In the genomic region with DNA sequence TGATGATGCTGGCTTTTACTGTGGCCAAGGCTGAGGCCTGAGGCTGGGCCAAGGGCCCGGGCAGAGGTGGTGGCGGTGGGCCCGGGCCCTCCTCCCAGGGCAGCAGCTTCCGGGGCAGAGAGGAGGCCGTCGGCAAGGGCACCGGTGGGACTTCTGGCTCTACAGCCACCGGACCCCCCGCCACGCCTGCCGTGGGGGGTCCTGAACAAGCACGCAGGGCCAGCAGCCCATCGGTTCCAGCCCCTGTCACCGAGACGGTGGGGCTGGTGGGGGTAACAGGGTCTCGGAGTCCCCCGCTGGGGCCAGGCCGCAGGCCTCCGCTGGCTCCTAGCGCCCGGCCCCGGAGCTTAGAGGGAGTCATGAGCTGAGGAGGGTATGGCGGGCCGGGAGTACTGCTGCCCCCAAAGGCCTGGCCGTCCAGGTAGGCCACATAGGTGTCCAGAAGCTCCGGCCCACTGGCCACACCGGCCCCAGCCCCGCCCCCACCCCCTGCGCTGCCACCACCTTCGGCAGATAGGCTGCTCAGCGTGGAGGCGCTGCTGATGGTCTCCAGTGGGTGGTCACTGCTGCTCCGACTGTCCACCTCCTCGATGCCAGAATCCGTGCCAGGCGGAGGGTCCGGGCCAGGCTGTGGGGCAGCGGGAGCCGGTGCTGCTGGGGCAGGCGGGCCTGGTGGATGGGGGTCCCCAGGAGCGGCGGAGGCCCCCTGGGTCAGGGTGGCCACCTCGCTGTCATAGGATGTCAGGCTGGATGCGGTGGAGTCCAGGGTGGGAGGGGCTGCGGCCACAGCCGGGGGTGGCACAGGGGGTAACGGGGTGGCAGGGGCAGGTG, we compare ENCODE assay signal across 27 cellular contexts. TPM values are rescaled to one million over a fixed set of nuclear protein-coding genes. Genes with fewer than 3 reads are reported as not detected.
"Had no signal": no experiment of that assay in that cellular context is flagged by ENCODE, and none has a peak within 500 bp of the region (broad histone marks: within the 10 kb centered on the region; RNA-seq: fewer than 3 reads in every experiment).

No MANE protein-coding gene starts in this region.

- H3K27ac ChIP-seq: brain microvascular endothelial cell, heart right ventricle, ovary, testis, transverse colon had no signal

- FAIRE-seq: astrocyte, endothelial cell of umbilical vein, islet of Langerhans had no signal

- H3K4me3 Mint-ChIP-seq: activated CD4-positive, alpha-beta memory T cell treated with anti-CD3 and anti-CD28 coated beads, Interleukin-2, amount 10 ng/mL, durations not matched to agents 7 days and 5 days; activated CD4-positive, alpha-beta T cell treated with anti-CD3 and anti-CD28 coated beads, Interleukin-2, amount 10 ng/mL, durations not matched to agents 7 days and 5 days; activated T-cell treated with anti-CD3 and anti-CD28 coated beads, Interleukin-2, amount 50 U/mL, for 4 hours; mesothelial cell of epicardium; nephron progenitor cell had no signal

- H3K36me3 ChIP-seq: brain microvascular endothelial cell, heart right ventricle, ovary, transverse colon had no signal

- H3K9me3 ChIP-seq: heart right ventricle, ovary, testis, transverse colon had no signal

- DNase-seq: activated CD4-positive, alpha-beta memory T cell treated with anti-CD3 and anti-CD28 coated beads, Interleukin-2, amount 10 ng/mL, durations not matched to agents 7 days and 5 days; activated CD4-positive, alpha-beta T cell treated with anti-CD3 and anti-CD28 coated beads for 1 hour; activated CD4-positive, alpha-beta T cell treated with anti-CD3 and anti-CD28 coated beads, Interleukin-2, amount 10 ng/mL, durations not matched to agents 7 days and 5 days; activated CD8-positive, alpha-beta memory T cell treated with anti-CD3 and anti-CD28 coated beads, Interleukin-2, amount 50 U/mL, for 48 hours; activated naive CD4-positive, alpha-beta T cell; activated T-cell treated with anti-CD3 and anti-CD28 coated beads, Interleukin-2, amount 50 U/mL, for 4 hours; brain microvascular endothelial cell; foreskin fibroblast; heart right ventricle; naive B cell; ovary; stimulated activated CD4-positive, alpha-beta T cell treated with anti-CD3 and anti-CD28 coated beads, Interleukin-15, amount 100 ng/mL, for 24 hours; stimulated activated CD4-positive, alpha-beta T cell treated with anti-CD3 and anti-CD28 coated beads, Interleukin-2, amount 100 ng/mL, for 24 hours; stimulated activated naive CD8-positive, alpha-beta T cell treated with anti-CD3 and anti-CD28 coated beads, Interleukin-15, Interleukin-2, amounts not matched to agents 100 U/mL and 50 U/mL, for 24 hours; T-helper 2 cell; testis; transverse colon had no signal

- ATAC-seq: activated naive CD4-positive, alpha-beta T cell treated with anti-CD3 and anti-CD28 coated beads, Interleukin-2, amount 50 U/mL, for 72 hours; activated T-cell treated with anti-CD3 and anti-CD28 coated beads, Interleukin-2, amount 50 U/mL, for 4 hours; stimulated activated naive CD8-positive, alpha-beta T cell treated with anti-CD3 and anti-CD28 coated beads, Interleukin-15, Interleukin-2, amounts not matched to agents 100 U/mL and 50 U/mL, for 24 hours had no signal

- H3K4me3 ChIP-seq: ovary, transverse colon had no signal

- H3K27ac Mint-ChIP-seq: activated CD4-positive, alpha-beta memory T cell treated with anti-CD3 and anti-CD28 coated beads, Interleukin-2, amount 10 ng/mL, durations not matched to agents 7 days and 5 days; activated CD4-positive, alpha-beta T cell treated with anti-CD3 and anti-CD28 coated beads, Interleukin-2, amount 10 ng/mL, durations not matched to agents 7 days and 5 days; activated naive CD4-positive, alpha-beta T cell treated with anti-CD3 and anti-CD28 coated beads, Interleukin-2, amount 50 U/mL, for 72 hours; mesothelial cell of epicardium; naive B cell; nephron progenitor cell; progenitor cell of endocrine pancreas had no signal

- H3K27me3 ChIP-seq: ovary, testis had no signal

- H3K4me1 Mint-ChIP-seq: activated CD4-positive, alpha-beta memory T cell treated with anti-CD3 and anti-CD28 coated beads, Interleukin-2, amount 10 ng/mL, durations not matched to agents 7 days and 5 days; activated CD4-positive, alpha-beta T cell treated with anti-CD3 and anti-CD28 coated beads, Interleukin-2, amount 10 ng/mL, durations not matched to agents 7 days and 5 days; mesothelial cell of epicardium had no signal

- H3K36me3 Mint-ChIP-seq: mesothelial cell of epicardium, naive B cell had no signal

- H3K4me1 ChIP-seq: testis had no signal

- H3K9me3 Mint-ChIP-seq: activated CD4-positive, alpha-beta memory T cell treated with anti-CD3 and anti-CD28 coated beads, Interleukin-2, amount 10 ng/mL, durations not matched to agents 7 days and 5 days; activated CD4-positive, alpha-beta T cell treated with anti-CD3 and anti-CD28 coated beads, Interleukin-2, amount 10 ng/mL, durations not matched to agents 7 days and 5 days; activated naive CD4-positive, alpha-beta T cell treated with anti-CD3 and anti-CD28 coated beads, Interleukin-2, amount 50 U/mL, for 72 hours; activated T-cell treated with anti-CD3 and anti-CD28 coated beads, Interleukin-2, amount 50 U/mL, for 4 hours; mesothelial cell of epicardium had no signal

RNA-seq across cellular contexts. Expression of gene C19orf81, which starts 17.3 kb away (rescaled TPM):
- total RNA-seq: activated CD4-positive, alpha-beta memory T cell treated with anti-CD3 and anti-CD28 coated beads, Interleukin-2, amount 10 ng/mL, durations not matched to agents 7 days and 5 days; activated CD4-positive, alpha-beta T cell treated with anti-CD3 and anti-CD28 coated beads, Interleukin-2, amount 10 ng/mL, durations not matched to agents 7 days and 5 days; astrocyte; liver; transverse colon; urinary bladder had no signal
- polyA plus RNA-seq: liver, ovary had no signal

RNA-seq across cellular contexts. Expression of gene SYT3, which starts 26.9 kb away (rescaled TPM):
- total RNA-seq: activated CD4-positive, alpha-beta memory T cell treated with anti-CD3 and anti-CD28 coated beads, Interleukin-2, amount 10 ng/mL, durations not matched to agents 7 days and 5 days; activated CD4-positive, alpha-beta T cell treated with anti-CD3 and anti-CD28 coated beads, Interleukin-2, amount 10 ng/mL, durations not matched to agents 7 days and 5 days; astrocyte; cardiac septum; liver had no signal
- polyA plus RNA-seq: liver had no signal

RNA-seq across cellular contexts. Expression of gene SHANK1, which starts 53.0 kb away (rescaled TPM):
- total RNA-seq: activated CD4-positive, alpha-beta memory T cell treated with anti-CD3 and anti-CD28 coated beads, Interleukin-2, amount 10 ng/mL, durations not matched to agents 7 days and 5 days; activated CD4-positive, alpha-beta T cell treated with anti-CD3 and anti-CD28 coated beads, Interleukin-2, amount 10 ng/mL, durations not matched to agents 7 days and 5 days; astrocyte had no signal

RNA-seq across cellular contexts. Expression of gene CLEC11A, which starts 56.6 kb away (rescaled TPM):
- total RNA-seq: astrocyte had no signal
